ENCODE assay signal across 1 cellular context in the genomic region with DNA sequence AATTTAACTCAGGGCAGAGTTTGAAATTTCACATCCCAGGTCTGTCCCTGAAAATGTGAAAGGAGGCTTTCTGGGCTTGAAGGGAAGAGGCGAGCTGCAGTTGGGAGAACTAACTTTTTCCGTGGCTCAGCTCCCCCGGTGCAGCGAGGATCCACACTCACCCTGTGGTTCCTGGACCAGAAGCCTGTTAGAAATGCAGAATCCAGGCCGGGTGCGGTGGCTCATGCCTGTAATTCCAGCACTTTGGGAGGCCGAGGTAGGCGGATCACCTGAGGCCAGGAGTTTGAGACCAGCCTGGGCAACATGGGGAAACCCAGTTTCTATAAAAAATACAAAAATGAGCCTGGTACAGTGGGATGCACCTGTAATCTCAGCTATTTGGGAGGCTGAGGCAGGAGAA.
TF ChIP-seq lines count a peak whose summit lies in the region.

No MANE protein-coding gene starts in this region.

TF ChIP-seq in H1, 55 proteins besides CTCF, POLR2A, EP300 and RAD21:
- no peak for TF ChIP-seq CTBP2 (IDR thresholded peaks at IDR 0.05; ENCODE audit: borderline replicate concordance, insufficient read depth, insufficient read length, low read length)
- TF ChIP-seq CHD1 (IDR thresholded peaks at IDR 0.05; ENCODE audit: low read depth, low read length), result no peak
- TF ChIP-seq SRF (IDR thresholded peaks at IDR 0.05; ENCODE audit: low read depth, low read length), result no peak
- no peak for TF ChIP-seq JUND (IDR thresholded peaks at IDR 0.05; ENCODE audit: low read length)
- no peak for TF ChIP-seq MAX (IDR thresholded peaks at IDR 0.05)
- no peak for TF ChIP-seq SP2 (IDR thresholded peaks at IDR 0.05; ENCODE audit: low read length)
- TF ChIP-seq FOSL1 (IDR thresholded peaks at IDR 0.05; ENCODE audit: insufficient read depth, low read depth, low read length), result no peak
- TF ChIP-seq NANOG (IDR thresholded peaks at IDR 0.05; ENCODE audit: insufficient read depth, low read depth, low read length, poor library complexity, severe bottlenecking), result no peak
- TF ChIP-seq, protein P1, sequence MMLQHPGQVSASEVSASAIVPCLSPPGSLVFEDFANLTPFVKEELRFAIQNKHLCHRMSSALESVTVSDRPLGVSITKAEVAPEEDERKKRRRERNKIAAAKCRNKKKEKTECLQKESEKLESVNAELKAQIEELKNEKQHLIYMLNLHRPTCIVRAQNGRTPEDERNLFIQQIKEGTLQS (IDR thresholded peaks at IDR 0.05; ENCODE audit: insufficient read depth, low read depth, low read length), result no peak
- no peak for TF ChIP-seq KDM5A (IDR thresholded peaks at IDR 0.05; ENCODE audit: low read length)
- no peak for TF ChIP-seq CHD2 (IDR thresholded peaks at IDR 0.05; ENCODE audit: low read length)
- TF ChIP-seq SIX5 (IDR thresholded peaks at IDR 0.05; ENCODE audit: low read depth, low read length), result no peak
- TF ChIP-seq CREB1 (IDR thresholded peaks at IDR 0.05), result no peak
- no peak for TF ChIP-seq CEBPB (IDR thresholded peaks at IDR 0.05; ENCODE audit: low read depth, low read length)
- no peak for TF ChIP-seq MAFK (IDR thresholded peaks at IDR 0.05; ENCODE audit: low read depth, low read length)
- no peak for TF ChIP-seq BRCA1 (IDR thresholded peaks at IDR 0.05; ENCODE audit: low read depth, low read length)
- no peak for TF ChIP-seq SUZ12 (IDR thresholded peaks at IDR 0.05; ENCODE audit: low read length)
- TF ChIP-seq KDM1A (IDR thresholded peaks at IDR 0.05; ENCODE audit: borderline replicate concordance, low read length), result no peak
